3 cellular contexts compared by ENCODE assay signal in the genomic region with DNA sequence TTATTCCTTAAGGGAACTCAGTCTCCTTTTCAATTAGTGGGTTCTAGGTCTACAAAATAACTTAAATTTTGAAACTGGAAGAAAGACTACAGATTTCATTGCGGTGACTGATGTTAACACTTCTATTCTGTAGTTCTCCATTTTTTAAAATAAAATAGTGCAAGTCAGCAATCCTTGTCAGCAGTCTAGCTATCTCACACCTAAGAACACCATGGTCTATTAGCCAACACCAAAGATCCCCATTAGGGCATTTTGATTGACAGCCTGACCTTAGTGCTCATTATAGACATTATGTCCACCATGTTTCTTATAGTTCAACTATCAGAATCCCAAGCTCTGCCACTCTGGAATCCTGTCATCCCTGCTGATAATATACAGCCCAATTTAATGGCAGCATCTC.
A peak's percentile ranks its signal among the peaks of the same experiment; 100 is the strongest.
TF ChIP-seq lines count a peak whose summit lies in the region.

No MANE protein-coding gene starts in this region.

TF ChIP-seq in HEK293T, 16 proteins besides CTCF, POLR2A, EP300 and RAD21:
- no peak for TF ChIP-seq ARNT (IDR thresholded peaks at IDR 0.05)
- TF ChIP-seq SP1 (IDR thresholded peaks at IDR 0.05) = no peak
- TF ChIP-seq, protein P1, sequence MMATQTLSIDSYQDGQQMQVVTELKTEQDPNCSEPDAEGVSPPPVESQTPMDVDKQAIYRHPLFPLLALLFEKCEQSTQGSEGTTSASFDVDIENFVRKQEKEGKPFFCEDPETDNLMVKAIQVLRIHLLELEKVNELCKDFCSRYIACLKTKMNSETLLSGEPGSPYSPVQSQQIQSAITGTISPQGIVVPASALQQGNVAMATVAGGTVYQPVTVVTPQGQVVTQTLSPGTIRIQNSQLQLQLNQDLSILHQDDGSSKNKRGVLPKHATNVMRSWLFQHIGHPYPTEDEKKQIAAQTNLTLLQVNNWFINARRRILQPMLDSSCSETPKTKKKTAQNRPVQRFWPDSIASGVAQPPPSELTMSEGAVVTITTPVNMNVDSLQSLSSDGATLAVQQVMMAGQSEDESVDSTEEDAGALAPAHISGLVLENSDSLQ (IDR thresholded peaks at IDR 0.05) = 0 out of 2 replicates have a peak, but pooled peaks have one; percentile 13

TF ChIP-seq in GM12878, 131 proteins besides CTCF, POLR2A, EP300 and RAD21:
- TF ChIP-seq HCFC1 (IDR thresholded peaks at IDR 0.05; ENCODE audit: low read length) (no peak), YY1 (IDR thresholded peaks at IDR 0.05; ENCODE audit: low read depth, low read length) (no peak), CBX5 (IDR thresholded peaks at IDR 0.05; ENCODE audit: low read depth) (no peak), KDM1A (IDR thresholded peaks at IDR 0.05; ENCODE audit: borderline replicate concordance) (no peak), CHD2 (IDR thresholded peaks at IDR 0.05; ENCODE audit: borderline replicate concordance, low read depth, low read length) (no peak)
- TF ChIP-seq, protein P1 (IDR thresholded peaks at IDR 0.05) = peak; percentile 56; the same call in 1 of the 2 replicates

TF ChIP-seq in HepG2, 621 proteins besides CTCF, POLR2A, EP300 and RAD21:
- no peak for TF ChIP-seq ZNF7 (CRISPR knock-in tag; IDR thresholded peaks at IDR 0.05)
- TF ChIP-seq MAFK (conservative IDR thresholded peaks at IDR 0.05 in 1 of 2, IDR thresholded peaks at IDR 0.05 in 1 of 2; ENCODE audit: low read length in 2 of 2) = peak; percentile 82 to 88
- TF ChIP-seq ZNF225 (CRISPR knock-in tag; IDR thresholded peaks at IDR 0.05) = no peak
- TF ChIP-seq MAFF (IDR thresholded peaks at IDR 0.05; ENCODE audit: low read depth, low read length) = peak; percentile 86
- TF ChIP-seq, protein P2, sequence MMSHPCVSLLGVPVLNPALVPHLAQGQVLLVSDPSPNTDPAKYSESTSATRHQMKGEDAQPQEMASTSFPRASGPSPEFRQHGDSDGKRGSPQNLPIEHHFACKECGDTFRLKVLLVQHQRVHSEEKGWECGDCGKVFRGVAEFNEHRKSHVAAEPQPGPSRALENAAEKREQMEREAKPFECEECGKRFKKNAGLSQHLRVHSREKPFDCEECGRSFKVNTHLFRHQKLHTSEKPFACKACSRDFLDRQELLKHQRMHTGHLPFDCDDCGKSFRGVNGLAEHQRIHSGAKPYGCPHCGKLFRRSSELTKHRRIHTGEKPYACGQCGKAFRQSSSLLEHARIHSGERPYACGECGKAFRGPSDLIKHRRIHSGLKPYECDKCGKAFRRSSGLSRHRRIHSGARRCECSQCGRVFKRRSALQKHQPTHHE (CRISPR knock-in tag; IDR thresholded peaks at IDR 0.05; ENCODE audit: borderline replicate concordance) = no peak
